Comparison of ENCODE assay signal across 8 cellular contexts in the genomic region with DNA sequence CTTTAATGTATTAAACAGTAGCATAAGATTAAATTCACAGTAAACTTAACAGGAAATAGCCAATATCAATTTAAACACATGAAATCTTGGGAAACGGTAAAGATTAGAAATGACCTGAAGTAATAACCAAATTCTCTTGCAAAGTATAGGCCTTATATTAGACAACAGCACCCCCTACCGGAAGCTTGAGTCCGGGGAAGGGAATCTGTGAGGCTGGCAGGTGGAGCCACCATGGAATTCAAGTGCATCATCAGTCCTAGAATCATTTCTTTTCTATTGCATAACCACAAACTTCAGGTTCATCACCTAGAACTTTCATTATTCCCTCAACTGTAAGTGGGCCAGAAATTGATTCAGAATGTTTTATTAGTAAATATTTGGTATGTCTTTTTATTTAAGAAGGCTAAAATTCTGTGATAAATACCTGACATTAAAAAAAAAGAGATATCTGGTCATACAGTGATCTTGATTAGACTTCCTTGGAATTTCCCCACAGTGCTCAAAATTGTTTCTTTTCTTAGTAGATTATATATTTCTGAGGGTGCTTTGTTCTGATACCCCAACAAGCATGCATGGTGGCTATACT. TPM values are rescaled to one million over a fixed set of nuclear protein-coding genes. Genes with fewer than 3 reads are reported as not detected.
A peak's percentile ranks its signal among the peaks of the same experiment; 100 is the strongest.
DNase-seq lines count a peak whose midpoint lies in the region; ATAC-seq, FAIRE-seq and TF ChIP-seq lines count a peak whose summit lies in the region.

No MANE protein-coding gene starts in this region.

- in situ Hi-C loops in astrocyte of the cerebellum (cut with HindIII; ENCODE audit: low sequenced_read_pairs): loop anchor here (25.0 kb wide), 1 partner anchor 830 kb away; no protein-coding TSS in a partner anchor

- H3K4me1 ChIP-seq in small intestine (ENCODE audit: control insufficient read depth in 2 of 2, insufficient read depth in 1 of 2, low read depth in 1 of 2, low read length in 1 of 2): no peaks in the 10 kb centered on the region

- H3K4me3 ChIP-seq in astrocyte of the cerebellum (ENCODE audit: low read depth, low read length) (no peak overlapping the region), small intestine (ENCODE audit: low read depth in 1 of 2, low read length in 2 of 2) (no peak overlapping the region)

- no peaks in the 10 kb centered on the region for H3K9me3 ChIP-seq in small intestine (ENCODE audit: control insufficient read depth, low read depth)

- H3K36me3 ChIP-seq in small intestine (ENCODE audit: control insufficient read depth in 2 of 2, insufficient read depth in 2 of 2, low read length in 2 of 2): no peaks in the 10 kb centered on the region

- peak; percentile 75 for DNase-seq in D341Med (ENCODE audit: low spot score)
- DNase-seq in H54 (ENCODE audit: insufficient read length, low spot score): peak; percentile 14
- peak; percentile 31 for DNase-seq in NCI-H1436 treated with DMSO at 0.1 percent for 48 hours (lab: John Stamatoyannopoulos, UW)
- DNase-seq in T-helper 22 cell (ENCODE audit: low read depth): peak; percentile 31
- DNase-seq in astrocyte of the cerebellum (ENCODE audit: low read depth): peak; percentile 75
- DNase-seq in hippocampal formation (lab: John Stamatoyannopoulos, UW): peak; percentile 44 to 62
- peak; percentile 86 for DNase-seq in small intestine

- FAIRE-seq in H54 (lab: Jason Lieb, UNC) (no peak), small intestine (lab: Jason Lieb, UNC) (peak; percentile 36)

- no peak overlapping the region for H3K27ac ChIP-seq in small intestine (ENCODE audit: low read depth in 1 of 2, low read length in 1 of 2)

- 1 to 3% (median 2%) methylated on average over 3 of the region's 3 CpGs for WGBS in small intestine, 3 donors

- TF ChIP-seq POLR2A in H54 (IDR thresholded peaks at IDR 0.05; ENCODE audit: low read depth, low read length): no peak

- peak; percentile 92 for TF ChIP-seq CTCF in astrocyte of the cerebellum (IDR thresholded peaks at IDR 0.05; ENCODE audit: low read depth, low read length, missing control alignments)

- no peaks in the 10 kb centered on the region for H3K27me3 ChIP-seq in small intestine (ENCODE audit: control insufficient read depth in 2 of 2, insufficient read depth in 2 of 2, low read length in 2 of 2)

- ATAC-seq in GM21447 (IDR thresholded peaks at IDR 0.05; ENCODE audit: unreplicated experiment): no peak

RNA-seq across cellular contexts. Expression of a gene that starts 48.6 kb away (rescaled TPM):
- polyA plus RNA-seq in small intestine: 10 to 100 TPM; 20.6 to 25.1 (median 23.0) TPM

RNA-seq across cellular contexts. Expression of a gene that starts 48.6 kb away (rescaled TPM):
- 10 to 100 TPM in 1 of 3 donors, 1 to 10 TPM in 2; 6.8 to 12.5 (median 7.8) TPM for polyA plus RNA-seq in small intestine

Comparison
In these comparisons a context has a peak if more than half of its experiments do, and no peak if none do; other contexts are left out.
1. DNase-seq: peak in every context shown above with its lines; median percentile 86 in small intestine; 75 in D341Med; 75 in astrocyte of the cerebellum; 53 in hippocampal formation; 31 in NCI-H1436 treated with DMSO at 0.1 percent for 48 hours; 31 in T-helper 22 cell; 14 in H54.